Comparison of ENCODE assay signal across 8 cellular contexts in the genomic region with DNA sequence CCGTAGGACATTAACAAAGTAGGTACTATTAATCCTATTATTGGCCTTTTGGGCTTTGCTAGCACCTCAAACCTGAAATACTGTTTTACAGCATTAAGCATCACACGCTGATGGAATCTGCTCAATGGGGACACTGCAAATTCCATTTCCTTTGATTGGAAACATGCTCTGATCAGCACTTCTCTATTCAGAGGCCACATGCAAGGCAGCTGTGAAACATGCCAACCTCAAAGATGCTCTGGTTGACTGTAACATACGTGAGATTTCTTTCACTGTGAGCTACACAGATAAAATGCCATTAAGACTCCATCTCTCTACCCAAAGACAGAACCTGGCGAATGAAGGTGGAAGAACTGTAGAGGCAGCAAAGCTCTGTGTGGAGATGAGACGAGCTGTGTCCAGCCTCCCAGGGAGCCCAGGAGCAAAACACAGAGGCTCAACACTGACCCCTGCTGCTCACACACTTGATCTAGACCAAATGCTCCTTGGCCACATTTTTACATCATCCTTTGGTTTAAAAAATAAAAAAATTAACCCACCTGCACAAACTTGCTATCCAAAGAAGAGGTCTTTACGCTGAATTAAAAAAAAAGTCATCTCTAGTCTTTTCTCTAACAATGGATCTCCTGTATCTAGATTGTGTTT. TPM values are rescaled to one million over a fixed set of nuclear protein-coding genes. Genes with fewer than 3 reads are reported as not detected.
DNase-seq lines count a peak whose midpoint lies in the region; TF ChIP-seq lines count a peak whose summit lies in the region.

No MANE protein-coding gene starts in this region.

- peak; percentile 12 for DNase-seq in activated gamma-delta T cell treated with Interleukin-2 at 50 U/mL for 16 hours
- DNase-seq in activated gamma-delta T cell (lab: John Stamatoyannopoulos, UW): no peak
- DNase-seq in HFFc6: peak; percentile 19
- DNase-seq in NCI-H146 (lab: John Stamatoyannopoulos, UW): peak; percentile 72
- peak; percentile 43 for DNase-seq in activated CD8-positive, alpha-beta memory T cell treated with anti-CD3 and anti-CD28 coated beads, Interleukin-2, amount 50 U/mL, for 4 hours
- peak; percentile 68 for DNase-seq in fibroblast of pulmonary artery (ENCODE audit: low read depth)
- DNase-seq in NCI-H526 treated with DMSO at 0.1 percent for 48 hours (lab: John Stamatoyannopoulos, UW): no peak

- H3K4me2 ChIP-seq in parathyroid adenoma (ENCODE audit: low read length): no peak overlapping the region

- no peak overlapping the region for H3K27ac Mint-ChIP-seq in HFFc6

- no peak overlapping the region for H3K4me3 Mint-ChIP-seq in HFFc6

- H3K9me3 ChIP-seq in parathyroid adenoma (ENCODE audit: control insufficient read depth, low read length): no peaks in the 10 kb centered on the region

- no peaks in the 10 kb centered on the region for H3K9me3 Mint-ChIP-seq in HFFc6

- no peaks in the 10 kb centered on the region for H3K27me3 ChIP-seq in parathyroid adenoma (ENCODE audit: control insufficient read depth, insufficient read depth, low read length)

- H3K36me3 Mint-ChIP-seq in HFFc6 (ENCODE audit: low read depth): peaks cover 27% of the 10 kb centered on the region

- peaks cover 8% of the 10 kb centered on the region for H3K79me2 ChIP-seq in parathyroid adenoma

- H3K27ac ChIP-seq in parathyroid adenoma: no peak overlapping the region

- H3K4me1 Mint-ChIP-seq in HFFc6 (ENCODE audit: low read depth): peaks cover 12% of the 10 kb centered on the region

- H2AFZ ChIP-seq in parathyroid adenoma: no peak overlapping the region

- H3K4me1 ChIP-seq in parathyroid adenoma: no peaks in the 10 kb centered on the region

- no peak overlapping the region for H3K9ac ChIP-seq in parathyroid adenoma

- TF ChIP-seq CTCF in HFFc6 (IDR thresholded peaks at IDR 0.05): peak; percentile 78
- TF ChIP-seq CTCF in fibroblast of pulmonary artery (IDR thresholded peaks at IDR 0.05; ENCODE audit: low read length, missing control alignments): peak; percentile 66
- TF ChIP-seq CTCF in parathyroid adenoma (IDR thresholded peaks at IDR 0.05): peak; percentile 40

- H3K27me3 Mint-ChIP-seq in HFFc6 (ENCODE audit: insufficient read depth): no peaks in the 10 kb centered on the region

- no peaks in the 10 kb centered on the region for H3K36me3 ChIP-seq in parathyroid adenoma (ENCODE audit: control insufficient read depth, insufficient read depth, low read length)

- no peak overlapping the region for H3K4me3 ChIP-seq in fibroblast of pulmonary artery (replicated peaks; ENCODE audit: low read depth, low read length)
- H3K4me3 ChIP-seq in parathyroid adenoma (ENCODE audit: low read depth, low read length): no peak overlapping the region

RNA-seq across cellular contexts. Expression of gene RSU1, which starts 8.0 kb away (rescaled TPM):
- 100 to 1,000 TPM; 182 to 239 (median 205) TPM for total RNA-seq in HFFc6 (2021; fragmentation: NEBNext Ultra II Directional; extraction: Animal tissue kit (Norgen Biotek cat#: 25700))

Comparison
In these comparisons a context has a peak if more than half of its experiments do, and no peak if none do; other contexts are left out.
1. DNase-seq: peak in activated gamma-delta T cell treated with Interleukin-2 at 50 U/mL for 16 hours (single experiment), HFFc6 (single experiment), NCI-H146 (single experiment), activated CD8-positive, alpha-beta memory T cell treated with anti-CD3 and anti-CD28 coated beads, Interleukin-2, amount 50 U/mL, for 4 hours (single experiment) and fibroblast of pulmonary artery (single experiment); none in activated gamma-delta T cell (single experiment) and NCI-H526 treated with DMSO at 0.1 percent for 48 hours (single experiment).
2. Peak in every context shown above with its lines, with median percentiles within 50 percentile points of each other: CTCF ChIP-seq.